In genomic region chr10:85558533-85558932, GRCh38 we compare ENCODE assay signal across 18 cellular contexts.
"Had no signal": no experiment of that assay in that cellular context is flagged by ENCODE, and none has a peak within 500 bp of the region (broad histone marks: within the 10 kb centered on the region; RNA-seq: fewer than 3 reads in every experiment).

No MANE protein-coding gene starts in this region.

- H3K4me3 ChIP-seq: ovary, psoas muscle, spleen, tibial artery had no signal

- DNase-seq: activated CD4-positive, alpha-beta T cell treated with anti-CD3 and anti-CD28 coated beads, Interleukin-2, amount 10 ng/mL, durations not matched to agents 7 days and 5 days; activated CD4-positive, CD25-positive, alpha-beta regulatory T cell; activated CD8-positive, alpha-beta T cell treated with anti-CD3 and anti-CD28 coated beads, Interleukin-2, amount 10 ng/mL, durations not matched to agents 7 days and 5 days; activated naive CD4-positive, alpha-beta T cell treated with anti-CD3 and anti-CD28 coated beads for 36 hours; activated T-cell treated with anti-CD3 and anti-CD28 coated beads, Interleukin-2, amount 50 U/mL, for 24 hours; anterior cingulate cortex; central memory CD4-positive, alpha-beta T cell; endodermal cell; erythroblast; left cardiac atrium; natural killer cell; ovary; psoas muscle; spleen; stimulated activated naive CD4-positive, alpha-beta T cell treated with Interleukin-2 at 50 U/mL for 16 hours; T-helper 1 cell; T-helper 9 cell; tibial artery had no signal
